Comparison of ENCODE assay signal across 8 cellular contexts in the genomic region with DNA sequence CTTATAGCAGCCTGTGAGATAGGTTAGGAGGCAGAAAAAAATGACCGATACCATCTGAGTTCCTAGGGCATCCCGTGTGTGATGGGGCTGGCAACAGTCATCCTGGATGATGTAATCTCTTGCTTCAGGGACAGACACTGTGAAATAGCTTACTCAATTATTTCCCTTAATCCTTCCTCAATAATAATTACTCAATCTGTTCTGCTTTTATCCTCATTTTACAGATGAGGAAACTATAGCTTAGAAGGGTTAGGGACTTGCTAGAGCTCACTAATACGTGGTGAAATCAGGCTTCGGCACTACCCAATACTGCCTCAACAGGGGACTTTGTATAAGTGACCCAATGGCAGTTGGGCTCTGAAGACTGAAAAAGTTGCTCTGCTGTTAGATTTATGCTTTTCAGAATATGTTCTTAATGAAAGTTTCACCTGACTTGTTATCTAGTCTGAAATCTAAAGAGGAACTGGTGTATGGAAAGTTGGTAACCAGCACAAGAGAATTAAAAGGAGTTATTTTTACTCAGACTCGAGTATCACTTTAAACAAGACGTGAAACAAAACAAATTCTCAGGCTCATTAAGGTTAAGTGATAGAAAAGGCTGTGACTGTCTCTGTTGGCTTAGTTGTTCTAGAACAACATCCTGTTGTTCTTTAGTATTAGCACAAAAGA. TPM values are rescaled to one million over a fixed set of nuclear protein-coding genes. Genes with fewer than 3 reads are reported as not detected.
A peak's percentile ranks its signal among the peaks of the same experiment; 100 is the strongest.
DNase-seq lines count a peak whose midpoint lies in the region; ATAC-seq and TF ChIP-seq lines count a peak whose summit lies in the region.

No MANE protein-coding gene starts in this region.

- POLR2A ChIA-PET in OCI-LY7 (lab: Charles Lee): interaction anchor here (1.1 to 1.9 kb wide), 6 partner anchors 7 to 723 kb away, joined by 3 to 8 read pairs (median 4); a partner anchor contains a TSS

- no peak overlapping the region for H3K9ac ChIP-seq in neural progenitor cell

- H2AFZ ChIP-seq in OCI-LY7 (ENCODE audit: low read length): no peak overlapping the region
- no peak overlapping the region for H2AFZ ChIP-seq in neural progenitor cell (replicated peaks)

- H3K9me3 ChIP-seq in OCI-LY7 (ENCODE audit: low read length) (peaks cover 33% of the 10 kb centered on the region), neural progenitor cell (ENCODE audit: low read depth) (no peaks in the 10 kb centered on the region), sigmoid colon (no peaks in the 10 kb centered on the region)

- BruUV-seq in OCI-LY7 (replicated peaks; lab: Mats Ljungman, UMichigan): no TSS peak

- H3K4me1 ChIP-seq in OCI-LY7 (ENCODE audit: insufficient read depth, low read length, poor library complexity, severe bottlenecking): peaks cover 39% of the 10 kb centered on the region
- H3K4me1 ChIP-seq in neural progenitor cell: no peaks in the 10 kb centered on the region
- H3K4me1 ChIP-seq in sigmoid colon: no peaks in the 10 kb centered on the region

- intact Hi-C loops in OCI-LY7 (cut with micrococcal nuclease; ENCODE audit: unreplicated experiment) (no loop called here), left cardiac atrium (cut with DNase I) (no loop called here), sigmoid colon (cut with DNase I) (no loop called here)

- peaks cover 4% of the 10 kb centered on the region for H3K36me3 Mint-ChIP-seq in neural progenitor cell

- H3K9me3 Mint-ChIP-seq in neural progenitor cell: peaks cover 12% of the 10 kb centered on the region

- H3K4me3 Mint-ChIP-seq in neural progenitor cell: no peak overlapping the region

- peak; percentile 29 for TF ChIP-seq CTCF in OCI-LY7 (conservative IDR thresholded peaks at IDR 0.05; ENCODE audit: low read length)
- TF ChIP-seq CTCF in neural progenitor cell (IDR thresholded peaks at IDR 0.05): no peak
- TF ChIP-seq CTCF in sigmoid colon (IDR thresholded peaks at IDR 0.05): no peak

- no peak for TF ChIP-seq POLR2A in sigmoid colon (IDR thresholded peaks at IDR 0.05)

- CTCF ChIA-PET in OCI-LY7 (lab: Charles Lee; ENCODE audit: unreplicated experiment): no interaction called here

- H3K27me3 Mint-ChIP-seq in neural progenitor cell (ENCODE audit: insufficient read depth, low read depth): no peaks in the 10 kb centered on the region

- peaks cover 69% of the 10 kb centered on the region for H3K36me3 ChIP-seq in OCI-LY7 (ENCODE audit: insufficient read depth, low read length)
- peaks cover 11% of the 10 kb centered on the region for H3K36me3 ChIP-seq in neural progenitor cell
- H3K36me3 ChIP-seq in sigmoid colon: peaks cover 2 to 67% (median 15%) of the 10 kb centered on the region in 4 donors

- no peak overlapping the region for H3K27ac Mint-ChIP-seq in neural progenitor cell

- H3K4me3 ChIP-seq in OCI-LY7 (ENCODE audit: low read depth, low read length, poor library complexity, severe bottlenecking) (no peak overlapping the region), neural progenitor cell (no peak overlapping the region), sigmoid colon (no peak overlapping the region)

- no peaks in the 10 kb centered on the region for H4K20me1 ChIP-seq in OCI-LY7 (ENCODE audit: insufficient read depth, low read length)
- H4K20me1 ChIP-seq in neural progenitor cell (ENCODE audit: low read depth): no peaks in the 10 kb centered on the region

- ATAC-seq in HG02852 (IDR thresholded peaks at IDR 0.05; ENCODE audit: unreplicated experiment) (peak; percentile 62), left cardiac atrium (peak; percentile 58 to 71)

- H3K79me2 ChIP-seq in OCI-LY7 (ENCODE audit: insufficient read depth, low read depth, low read length) (no peaks in the 10 kb centered on the region), neural progenitor cell (ENCODE audit: low read depth) (no peaks in the 10 kb centered on the region)

- H3K27ac ChIP-seq in OCI-LY7 (ENCODE audit: low read depth, low read length, poor library complexity, severe bottlenecking) (peak overlapping the region; percentile 41), neural progenitor cell (no peak overlapping the region), sigmoid colon (peak overlapping the region in 1 of 4 donors; percentile 50)

- no peaks in the 10 kb centered on the region for H3F3A ChIP-seq in neural progenitor cell (ENCODE audit: low read depth)

- H3K4me1 Mint-ChIP-seq in neural progenitor cell: no peaks in the 10 kb centered on the region

- no peak for TF ChIP-seq EP300 in sigmoid colon (IDR thresholded peaks at IDR 0.05)

- H3K27me3 ChIP-seq in neural progenitor cell (no peaks in the 10 kb centered on the region), sigmoid colon (no peaks in the 10 kb centered on the region)

- no peaks in the 10 kb centered on the region for H3K9me2 ChIP-seq in OCI-LY7 (ENCODE audit: insufficient read depth, low read length)

- WGBS in sigmoid colon, 2 donors: 62 to 82% methylated on average over 6 of the region's 6 CpGs

- peak; percentile 22 for DNase-seq in activated naive CD4-positive, alpha-beta T cell treated with Interleukin-2 at 50 U/mL for 16 hours
- DNase-seq in activated naive CD4-positive, alpha-beta T cell (lab: John Stamatoyannopoulos, UW): no peak
- DNase-seq in OCI-LY7 (ENCODE audit: low spot score) (peak; percentile 33), left cardiac atrium (no peak), neural progenitor cell (ENCODE audit: low spot score) (no peak), sigmoid colon (no peak), NCI-H1694 treated with DMSO at 0.1 percent for 48 hours (lab: John Stamatoyannopoulos, UW) (no peak)

- H3K4me2 ChIP-seq in OCI-LY7 (ENCODE audit: low read length) (peak overlapping the region; percentile 12; the same call in 1 of the 2 replicates), neural progenitor cell (no peak overlapping the region)

RNA-seq across cellular contexts. Expression of a gene that starts 14.4 kb away (rescaled TPM):
- 18.8 and 28.1 TPM in 2 replicates for total RNA-seq in OCI-LY7 (2014; rRNA removed; shearing (Covaris generic))
- total RNA-seq in OCI-LY7 (2022) (20.0 and 27.3 TPM in 2 replicates), left cardiac atrium (10 to 100 TPM; 65.1 to 94.5 TPM), neural progenitor cell (ENCODE audit: low replicate concordance) (9.0 and 11.5 TPM in 2 replicates), sigmoid colon (10 to 100 TPM; 25.3 to 48.9 (median 42.3) TPM)
- 10 to 100 TPM; 10.8 to 56.1 (median 17.3) TPM for polyA plus RNA-seq in sigmoid colon

Comparison
In these comparisons a context has a peak if more than half of its experiments do, and no peak if none do; other contexts are left out.
1. DNase-seq: peak in activated naive CD4-positive, alpha-beta T cell treated with Interleukin-2 at 50 U/mL for 16 hours (single experiment) and OCI-LY7 (single experiment); none in activated naive CD4-positive, alpha-beta T cell (0 of 4), left cardiac atrium (single experiment), neural progenitor cell (single experiment), sigmoid colon (single experiment) and NCI-H1694 treated with DMSO at 0.1 percent for 48 hours (single experiment).